In the genomic region with DNA sequence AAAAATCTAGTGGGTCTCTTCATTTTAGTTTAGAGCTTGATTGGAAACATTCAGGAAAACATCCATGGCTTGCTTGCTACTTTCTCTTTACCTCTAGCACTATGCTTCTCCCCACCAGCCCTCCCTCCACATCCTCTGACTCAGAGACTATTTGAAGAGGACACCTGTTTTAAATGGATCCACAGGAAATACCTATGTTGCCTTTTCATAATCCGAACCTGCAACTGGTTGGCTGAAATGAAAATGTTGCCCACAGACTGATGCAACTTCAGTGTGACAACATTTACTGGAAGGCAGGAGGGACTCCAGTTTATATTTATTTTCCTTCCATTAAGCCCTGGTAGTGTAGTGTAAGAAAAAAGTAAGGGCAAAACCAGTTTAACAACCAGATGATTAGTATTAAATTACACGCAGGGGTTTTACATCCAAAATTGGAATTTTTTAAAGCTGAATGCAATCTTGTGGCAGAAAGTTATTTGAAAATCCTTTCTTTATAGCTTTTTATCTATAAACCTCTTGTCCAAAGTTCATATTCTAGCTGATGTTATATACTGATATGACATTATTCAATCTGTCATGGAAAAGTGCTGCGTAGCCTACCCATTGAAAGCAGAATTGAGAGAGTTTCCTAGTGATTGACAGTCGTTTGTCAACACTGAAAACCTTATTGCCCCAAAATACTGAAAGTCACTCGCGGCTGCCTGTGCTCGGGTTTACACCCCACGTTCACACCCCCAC, we compare ENCODE assay signal across 8 cellular contexts. TPM values are rescaled to one million over a fixed set of nuclear protein-coding genes. Genes with fewer than 3 reads are reported as not detected.
A peak's percentile ranks its signal among the peaks of the same experiment; 100 is the strongest.
DNase-seq lines count a peak whose midpoint lies in the region; ATAC-seq and TF ChIP-seq lines count a peak whose summit lies in the region.

No MANE protein-coding gene starts in this region.

- peak overlapping the region; percentile 88 to 91 for H3K9ac ChIP-seq in duodenal mucosa (ENCODE audit: low read depth in 1 of 2, low read length in 2 of 2)

- H3K9me3 ChIP-seq in duodenal mucosa (ENCODE audit: control insufficient read depth in 1 of 2, low read length in 2 of 2) = no peaks in the 10 kb centered on the region
- no peaks in the 10 kb centered on the region for H3K9me3 ChIP-seq in mesodermal cell (ENCODE audit: control insufficient read depth, low read length)
- no peaks in the 10 kb centered on the region for H3K9me3 ChIP-seq in thoracic aorta

- H3K4me1 ChIP-seq in duodenal mucosa (ENCODE audit: control insufficient read depth in 1 of 2, insufficient read depth in 2 of 2, low read length in 2 of 2) (peaks cover 29 to 32% of the 10 kb centered on the region in 2 donors), mesodermal cell (ENCODE audit: control insufficient read depth, insufficient read depth, low read length, poor library complexity, severe bottlenecking) (peaks cover 6% of the 10 kb centered on the region), thoracic aorta (ENCODE audit: control insufficient read depth in 1 of 2, low read depth in 2 of 2) (peaks cover 5 to 40% of the 10 kb centered on the region in 2 donors)

- no peak for TF ChIP-seq CTCF in HL-60 (IDR thresholded peaks at IDR 0.05; ENCODE audit: insufficient read depth, low read length)
- TF ChIP-seq CTCF in thoracic aorta (IDR thresholded peaks at IDR 0.05) = no peak

- H3K27me3 ChIP-seq in HL-60 (ENCODE audit: insufficient read depth, poor library complexity, severe bottlenecking) (no peaks in the 10 kb centered on the region), duodenal mucosa (ENCODE audit: control insufficient read depth in 1 of 2, insufficient read depth in 2 of 2, low read length in 2 of 2) (no peaks in the 10 kb centered on the region), thoracic aorta (replicated peaks; ENCODE audit: insufficient read depth) (no peaks in the 10 kb centered on the region)

- H3K36me3 ChIP-seq in duodenal mucosa (ENCODE audit: control insufficient read depth in 1 of 2, insufficient read depth in 2 of 2, low read length in 2 of 2) = no peaks in the 10 kb centered on the region
- no peaks in the 10 kb centered on the region for H3K36me3 ChIP-seq in mesodermal cell (ENCODE audit: control insufficient read depth, insufficient read depth, low read length)
- no peaks in the 10 kb centered on the region for H3K36me3 ChIP-seq in thoracic aorta

- H3K4me3 ChIP-seq in HL-60 (replicated peaks; ENCODE audit: insufficient read depth, low read length) (peak overlapping the region; percentile 83), duodenal mucosa (ENCODE audit: low read depth in 1 of 2, low read length in 2 of 2) (peak overlapping the region; percentile 81 to 91), mesodermal cell (ENCODE audit: extremely low read depth, insufficient read depth, low read length, poor library complexity, severe bottlenecking) (peak overlapping the region; percentile 66), thoracic aorta (peak overlapping the region; percentile 83)

- peak; percentile 29 for ATAC-seq in thoracic aorta (ENCODE audit: insufficient number of reproducible peaks, low FRiP score, low read depth)
- ATAC-seq in GM21619 (IDR thresholded peaks at IDR 0.05; ENCODE audit: unreplicated experiment) = no peak
- no peak for ATAC-seq in GM18498 (IDR thresholded peaks at IDR 0.05; ENCODE audit: unreplicated experiment)

- H3K27ac ChIP-seq in HL-60 (replicated peaks) (peak overlapping the region; percentile 91), duodenal mucosa (ENCODE audit: low read depth, low read length) (peak overlapping the region; percentile 94), mesodermal cell (ENCODE audit: low read depth, low read length, severe bottlenecking) (peak overlapping the region; percentile 77), thoracic aorta (peak overlapping the region; percentile 90 to 94)

- DNase-seq in ELR (ENCODE audit: low read depth) (peak; percentile 82), HL-60 (ENCODE audit: low read depth in 1 of 2, low spot score in 1 of 2) (peak; percentile 71 to 80), T follicular helper cell (ENCODE audit: low read depth) (peak; percentile 9), thoracic aorta (ENCODE audit: low spot score) (no peak)

- WGBS in mesodermal cell (ENCODE audit: insufficient coverage in 2 of 2), 2 experiments = 10 to 13% methylated on average over 5 to 6 of the region's 8 CpGs

RNA-seq across cellular contexts. Expression of gene AIG1, which starts 0.9 kb away (rescaled TPM):
- 16.4 TPM for polyA plus RNA-seq in mesodermal cell (2013, experiment 1 of 2)
- polyA plus RNA-seq in mesodermal cell (2013, experiment 2 of 2) = 16.3 TPM
- total RNA-seq in thoracic aorta = 10 to 100 TPM; 32.9 to 53.6 TPM
